Comparison of ENCODE assay signal across 18 cellular contexts in genomic region chr6:167673951-167674350, GRCh38.
DNase-seq lines count a peak whose midpoint lies in the region; ATAC-seq and TF ChIP-seq lines count a peak whose summit lies in the region.
"Had no signal": no experiment of that assay in that cellular context is flagged by ENCODE, and none has a peak within 500 bp of the region (broad histone marks: within the 10 kb centered on the region; RNA-seq: fewer than 3 reads in every experiment).

No MANE protein-coding gene starts in this region.

- peak overlapping the region; percentile 37 for H3K4me2 ChIP-seq in smooth muscle cell
- H3K4me2 ChIP-seq: A549; BLaER1 treated with 17β-estradiol and CSF1 and Interleukin-3, amounts not matched to agents 10 nM and 100 nM had no signal

- DNase-seq in A172 (ENCODE audit: low spot score) (peak; percentile 11), dermis blood vessel endothelial cell (peak; percentile 42), kidney tubule cell (ENCODE audit: low spot score) (peak; percentile 66), smooth muscle cell (lab: John Stamatoyannopoulos, UW; ENCODE audit: unreplicated experiment) (no peak), NAMALWA (ENCODE audit: low spot score) (no peak), sciatic nerve (ENCODE audit: low spot score) (no peak), GM13977 (ENCODE audit: low spot score) (no peak)
- DNase-seq: 8988T; AML-193; Caco-2; Calu3; CD4-positive, alpha-beta T cell; CD8-positive, alpha-beta T cell; DMS79 treated with DMSO at 0.1 percent for 48 hours; GF-D8 had no signal

- no peak overlapping the region for H3K4me3 ChIP-seq in smooth muscle cell
- H3K4me3 ChIP-seq: A549; BLaER1 treated with 17β-estradiol and CSF1 and Interleukin-3, amounts not matched to agents 10 nM and 100 nM had no signal

- TF ChIP-seq CTCF in smooth muscle cell (IDR thresholded peaks at IDR 0.05; ENCODE audit: borderline replicate concordance, insufficient read depth, poor library complexity, severe bottlenecking) (no peak), GM13977 (IDR thresholded peaks at IDR 0.05; ENCODE audit: extremely low read depth, insufficient read depth, missing control alignments) (no peak)

- no peaks in the 10 kb centered on the region for H3K79me2 ChIP-seq in smooth muscle cell (ENCODE audit: low read depth)

- in situ Hi-C loops in GM13977 (cut with MboI; ENCODE audit: low pct_unique_long_range_greater_than_20kb, low sequenced_read_pairs, unreplicated experiment) = no loop called here

- peak overlapping the region; percentile 62 for H3K27ac ChIP-seq in smooth muscle cell (ENCODE audit: low read depth)
- H3K27ac ChIP-seq: A549; BLaER1 treated with 17β-estradiol and CSF1 and Interleukin-3, amounts not matched to agents 10 nM and 100 nM; C4-2B had no signal

- H3K9me3 ChIP-seq in smooth muscle cell (replicated peaks; ENCODE audit: low read depth) = no peaks in the 10 kb centered on the region
- H3K9me3 ChIP-seq: A549, Caco-2 had no signal

- intact Hi-C loops in sciatic nerve (cut with DNase I) = no loop called here

- no peak overlapping the region for H2AFZ ChIP-seq in smooth muscle cell (ENCODE audit: low read depth)

- 41% methylated on average over 5 of the region's 5 CpGs for WGBS in smooth muscle cell (ENCODE audit: low lambda C conversion rate)

- no peak overlapping the region for H3K9ac ChIP-seq in smooth muscle cell (ENCODE audit: low read depth)
- H3K9ac ChIP-seq: BLaER1 treated with 17β-estradiol and CSF1 and Interleukin-3, amounts not matched to agents 10 nM and 100 nM had no signal

- peaks cover 33% of the 10 kb centered on the region for H3F3A ChIP-seq in smooth muscle cell (ENCODE audit: low read depth)

- no peaks in the 10 kb centered on the region for H3K36me3 ChIP-seq in smooth muscle cell (ENCODE audit: low read depth)
- H3K36me3 ChIP-seq: BLaER1 treated with 17β-estradiol and CSF1 and Interleukin-3, amounts not matched to agents 10 nM and 100 nM had no signal

- H3K4me1 ChIP-seq in smooth muscle cell (ENCODE audit: low read depth) = peaks cover 24% of the 10 kb centered on the region

- no peak for ATAC-seq in sciatic nerve
- ATAC-seq: A549; CD8-positive, alpha-beta T cell had no signal

- no peaks in the 10 kb centered on the region for H3K27me3 ChIP-seq in smooth muscle cell (ENCODE audit: low read depth)

- no peaks in the 10 kb centered on the region for H4K20me1 ChIP-seq in smooth muscle cell (ENCODE audit: low read depth)

Comparison
In these comparisons a context has a peak if more than half of its experiments do, and no peak if none do; other contexts are left out.
1. DNase-seq: peak in A172 (single experiment), dermis blood vessel endothelial cell (single experiment) and kidney tubule cell (single experiment); none in smooth muscle cell (single experiment), NAMALWA (single experiment), sciatic nerve (single experiment) and GM13977 (single experiment).